ENCODE assay signal across 16 cellular contexts in genomic region chr3:157429703-157430102, GRCh38. TPM values are rescaled to one million over a fixed set of nuclear protein-coding genes. Genes with fewer than 3 reads are reported as not detected.
DNase-seq lines count a peak whose midpoint lies in the region; FAIRE-seq and TF ChIP-seq lines count a peak whose summit lies in the region.
"Had no signal": no experiment of that assay in that cellular context is flagged by ENCODE, and none has a peak within 500 bp of the region (broad histone marks: within the 10 kb centered on the region; RNA-seq: fewer than 3 reads in every experiment).

No MANE protein-coding gene starts in this region.

- FAIRE-seq in GM19239 (lab: Jason Lieb, UNC), result no peak

- in situ Hi-C loops in GM13976 (cut with MboI; ENCODE audit: low sequenced_read_pairs, unreplicated experiment), result no loop called here

- TF ChIP-seq CTCF in epithelial cell of esophagus (IDR thresholded peaks at IDR 0.05; ENCODE audit: insufficient read depth, low read depth, low read length, missing control alignments) (no peak), GM13976 (IDR thresholded peaks at IDR 0.05; ENCODE audit: borderline replicate concordance, control extremely low read depth, extremely low read depth, insufficient read depth, missing control alignments) (no peak)

- no peak overlapping the region for H3K4me3 ChIP-seq in epithelial cell of esophagus (ENCODE audit: low read length)
- H3K4me3 ChIP-seq: ovary, SK-N-MC had no signal

- DNase-seq in A172 (ENCODE audit: low spot score), result peak; percentile 55
- peak; percentile 36 for DNase-seq in GM03348 (ENCODE audit: low spot score)
- peak; percentile 26 for DNase-seq in NOMO-1 treated with dmso at 0.1 percent for 144 hours (lab: John Stamatoyannopoulos, UW; ENCODE audit: unreplicated experiment)
- DNase-seq in epithelial cell of esophagus (ENCODE audit: low read depth), result peak; percentile 13
- DNase-seq in GM19239 (ENCODE audit: insufficient read length, low spot score), result no peak
- no peak for DNase-seq in NCI-H1436 (lab: John Stamatoyannopoulos, UW)
- DNase-seq in GM13976 (ENCODE audit: low spot score), result no peak
- DNase-seq in hypothalamus (lab: John Stamatoyannopoulos, UW), result no peak
- DNase-seq: activated T-cell treated with anti-CD3 and anti-CD28 coated beads for 4 hours, amygdala, DMS79 treated with DMSO at 0.1 percent for 48 hours, immature natural killer cell, midbrain, NCI-H2029 treated with DMSO at 0.1 percent for 48 hours, ovary had no signal

RNA-seq across cellular contexts. Expression of gene PTX3, which starts 6.9 kb away (rescaled TPM):
- 151 and 207 TPM in 2 replicates for total RNA-seq in A172 (2014; rRNA removed; shearing (Covaris generic))

Comparison
In these comparisons a context has a peak if more than half of its experiments do, and no peak if none do; other contexts are left out.
1. DNase-seq: peak in A172 (single experiment), GM03348 (single experiment), NOMO-1 treated with dmso at 0.1 percent for 144 hours (single experiment) and epithelial cell of esophagus (single experiment); none in GM19239 (single experiment), NCI-H1436 (single experiment), GM13976 (single experiment) and hypothalamus (0 of 51).